ENCODE assay signal across 8 cellular contexts in the genomic region with DNA sequence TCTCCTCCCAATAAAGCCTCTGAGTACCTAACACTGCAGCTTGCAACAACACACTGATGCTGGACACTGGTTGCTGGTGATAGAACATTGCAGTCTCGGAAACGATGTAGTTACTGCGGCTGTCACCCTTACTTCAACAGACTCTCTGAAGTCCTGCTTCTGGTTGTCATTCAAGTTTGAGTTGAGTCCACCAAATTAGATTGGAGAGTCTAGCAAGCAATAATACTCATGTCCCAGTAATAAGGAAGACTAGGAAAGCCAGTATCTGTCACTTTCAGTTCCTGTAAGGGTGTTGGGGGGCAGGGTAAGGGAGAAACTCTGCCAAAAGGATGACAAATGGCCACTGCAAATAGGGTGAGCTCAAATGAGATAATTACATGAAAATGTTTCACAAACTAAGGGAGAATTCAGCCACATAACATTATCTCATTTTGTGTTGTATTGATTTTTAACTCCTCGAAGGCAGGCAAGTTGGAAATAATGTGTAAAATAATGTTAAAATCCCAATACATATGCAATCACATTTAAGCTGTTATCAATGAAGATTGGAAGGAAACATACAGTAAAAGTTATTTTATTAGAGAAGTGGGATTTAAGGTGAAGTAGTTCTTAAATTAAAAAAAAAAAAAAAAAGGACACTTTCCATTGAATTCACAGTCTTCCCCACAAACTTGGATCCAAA. TPM values are rescaled to one million over a fixed set of nuclear protein-coding genes. Genes with fewer than 3 reads are reported as not detected.
DNase-seq lines count a peak whose midpoint lies in the region; ATAC-seq and TF ChIP-seq lines count a peak whose summit lies in the region.

No MANE protein-coding gene starts in this region.

- no peaks in the 10 kb centered on the region for H3K36me3 Mint-ChIP-seq in brain

- H3K4me1 Mint-ChIP-seq in brain = peaks cover 38% of the 10 kb centered on the region

- TF ChIP-seq POLR2A in lower leg skin (IDR thresholded peaks at IDR 0.05) = no peak

- peak; percentile 41 for ATAC-seq in Right ventricle myocardium inferior
- peak; percentile 13 for ATAC-seq in left lobe of liver

- intact Hi-C loops in Right ventricle myocardium inferior (cut with DNase I) = no loop called here
- intact Hi-C loops in cardiac septum (cut with DNase I) = no loop called here
- intact Hi-C loops in lower leg skin (cut with DNase I; ENCODE audit: low total_unique reads) = no loop called here

- H3K27ac Mint-ChIP-seq in brain = peak overlapping the region; percentile 97 to 99 (median 98)

- no peak overlapping the region for H3K4me3 ChIP-seq in lower leg skin (ENCODE audit: low read depth, poor library complexity, severe bottlenecking)

- peaks cover 9% of the 10 kb centered on the region for H3K27me3 Mint-ChIP-seq in brain

- DNase-seq in Right ventricle myocardium inferior (ENCODE audit: missing footprints) = no peak
- DNase-seq in cardiac septum (ENCODE audit: low spot score) = no peak
- peak; percentile 33 for DNase-seq in NCI-H146 (lab: John Stamatoyannopoulos, UW)
- no peak for DNase-seq in left lobe of liver (ENCODE audit: low spot score)
- DNase-seq in lower leg skin (ENCODE audit: low spot score in 2 of 2) = no peak
- no peak for DNase-seq in activated CD8-positive, alpha-beta memory T cell treated with anti-CD3 and anti-CD28 coated beads for 24 hours

- TF ChIP-seq CTCF in brain (conservative IDR thresholded peaks at IDR 0.05) (no peak), lower leg skin (IDR thresholded peaks at IDR 0.05) (no peak)

- H3K9me3 Mint-ChIP-seq in brain = no peaks in the 10 kb centered on the region

- peak overlapping the region; percentile 92 to 98 (median 95) for H3K4me3 Mint-ChIP-seq in brain

- H3K27ac ChIP-seq in temporal lobe (ENCODE audit: low read depth, low read length) = peak overlapping the region; percentile 91

- WGBS in lower leg skin, 2 donors = 58 to 72% methylated on average over 4 of the region's 4 CpGs

RNA-seq across cellular contexts. Expression of a gene that starts 0.8 kb away (rescaled TPM):
- total RNA-seq in Right ventricle myocardium inferior (12.2 TPM), cardiac septum (8.7 TPM), left lobe of liver (5.2 TPM), temporal lobe (11.8 TPM), lower leg skin (10 to 100 TPM in 2 of 4 donors, 1 to 10 TPM in 2; 7.6 to 13.9 (median 9.9) TPM)
- 5.1 TPM for polyA plus RNA-seq in brain (ENCODE audit: insufficient read depth, low read depth, low replicate concordance)

RNA-seq across cellular contexts. Expression of a gene that starts 8.3 kb away (rescaled TPM):
- total RNA-seq in Right ventricle myocardium inferior (30.3 TPM), cardiac septum (31.5 TPM), left lobe of liver (12.5 TPM), temporal lobe (36.9 TPM), lower leg skin (10 to 100 TPM; 26.3 to 34.6 (median 29.3) TPM)
- polyA plus RNA-seq in brain (ENCODE audit: insufficient read depth, low read depth, low replicate concordance) = 26.0 TPM

RNA-seq across cellular contexts. Expression of a gene that starts 50.1 kb away (rescaled TPM):
- total RNA-seq in Right ventricle myocardium inferior (not detected), cardiac septum (not detected), left lobe of liver (0.55 TPM), temporal lobe (under 0.01 TPM), lower leg skin (not detected)
- not detected for polyA plus RNA-seq in brain (ENCODE audit: insufficient read depth, low read depth, low replicate concordance)
